9 cellular contexts compared by ENCODE assay signal in genomic region chr10:101229275-101230184, GRCh38. TPM values are rescaled to one million over a fixed set of nuclear protein-coding genes. Genes with fewer than 3 reads are reported as not detected.
DNase-seq lines count a peak whose midpoint lies in the region; ATAC-seq and TF ChIP-seq lines count a peak whose summit lies in the region.
"Had no signal": no experiment of that assay in that cellular context is flagged by ENCODE, and none has a peak within 500 bp of the region (broad histone marks: within the 10 kb centered on the region; RNA-seq: fewer than 3 reads in every experiment).

LBX1 (minus strand) TSS chr10:101229463; CDS start chr10:101228815, 648 bp downstream.

- no peak for DNase-seq in CD4-positive, CD25-positive, alpha-beta regulatory T cell
- DNase-seq in GM23338 (ENCODE audit: low spot score) (peak; percentile 43), ascending aorta (ENCODE audit: low spot score in 2 of 2) (no peak), natural killer cell (no peak), NAMALWA (ENCODE audit: low spot score) (no peak), prostate gland (ENCODE audit: low spot score) (no peak)
- no peak for DNase-seq in activated CD4-positive, CD25-positive, alpha-beta regulatory T cell treated with anti-CD3 and anti-CD28 coated beads, Interleukin-2, amount 50 U/mL, for 72 hours
- DNase-seq: cortex of kidney had no signal

- no peak for ATAC-seq in CD4-positive, CD25-positive, alpha-beta regulatory T cell (ENCODE audit: low read depth in 2 of 2)
- ATAC-seq in GM23338 (peak; percentile 1; the same call in 2 of the 3 replicates), natural killer cell (no peak), GM18867 (IDR thresholded peaks at IDR 0.05; ENCODE audit: unreplicated experiment) (no peak)

- no peaks in the 10 kb centered on the region for H3K9me2 ChIP-seq in GM23338 (ENCODE audit: insufficient read depth)

- peaks cover 0 to 12% (median 0%) of the 10 kb centered on the region in 7 donors for H3K9me3 Mint-ChIP-seq in CD4-positive, CD25-positive, alpha-beta regulatory T cell
- H3K9me3 Mint-ChIP-seq in GM23338 (peaks cover 15% of the 10 kb centered on the region), natural killer cell (no peaks in the 10 kb centered on the region)

- peaks cover 54% of the 10 kb centered on the region for H3K27me3 ChIP-seq in CD4-positive, CD25-positive, alpha-beta regulatory T cell (ENCODE audit: control insufficient read depth, insufficient read depth, low read length)
- peaks cover 100% of the 10 kb centered on the region for H3K27me3 ChIP-seq in GM23338 (ENCODE audit: insufficient read depth)
- H3K27me3 ChIP-seq in ascending aorta = peaks cover 50% of the 10 kb centered on the region
- H3K27me3 ChIP-seq in prostate gland (replicated peaks; ENCODE audit: insufficient read depth) = peaks cover 88% of the 10 kb centered on the region

- no peak within 1 kb of the TSS for H2AFZ ChIP-seq in GM23338

- no peak for TF ChIP-seq POLR2A in prostate gland (IDR thresholded peaks at IDR 0.05)

- peak within 1 kb of the TSS; percentile 41 for H3K4me3 ChIP-seq in CD4-positive, CD25-positive, alpha-beta regulatory T cell (ENCODE audit: low read depth, low read length)
- H3K4me3 ChIP-seq in GM23338 (peak within 1 kb of the TSS; percentile 36), ascending aorta (peak within 1 kb of the TSS; percentile 3 to 43), prostate gland (no peak within 1 kb of the TSS)

- no peaks in the 10 kb centered on the region for H3K36me3 Mint-ChIP-seq in CD4-positive, CD25-positive, alpha-beta regulatory T cell
- H3K36me3 Mint-ChIP-seq in GM23338 (ENCODE audit: low read depth) (no peaks in the 10 kb centered on the region), natural killer cell (no peaks in the 10 kb centered on the region)

- peaks cover 84% of the 10 kb centered on the region for H3K27me3 Mint-ChIP-seq in CD4-positive, CD25-positive, alpha-beta regulatory T cell
- H3K27me3 Mint-ChIP-seq in GM23338 (ENCODE audit: insufficient read depth, low read depth, poor library complexity) (peaks cover 96% of the 10 kb centered on the region), natural killer cell (ENCODE audit: low read depth in 2 of 2) (peaks cover 71 to 72% of the 10 kb centered on the region in 2 donors)

- H3F3A ChIP-seq in GM23338 (replicated peaks; ENCODE audit: low read depth) = peaks cover 10% of the 10 kb centered on the region; the same call in 1 of the 2 replicates

- peaks cover 6 to 41% (median 29%) of the 10 kb centered on the region in 4 donors for H3K4me1 Mint-ChIP-seq in CD4-positive, CD25-positive, alpha-beta regulatory T cell
- H3K4me1 Mint-ChIP-seq in GM23338 (peaks cover 40% of the 10 kb centered on the region), natural killer cell (peaks cover 17 to 33% of the 10 kb centered on the region in 2 donors)

- 3% methylated on average over 57 of the region's 63 CpGs for WGBS in prostate gland

- no peaks in the 10 kb centered on the region for H3K9me3 ChIP-seq in CD4-positive, CD25-positive, alpha-beta regulatory T cell (ENCODE audit: control insufficient read depth in 2 of 2, low read length in 2 of 2)
- H3K9me3 ChIP-seq in ascending aorta = no peaks in the 10 kb centered on the region
- no peaks in the 10 kb centered on the region for H3K9me3 ChIP-seq in prostate gland

- no peak for TF ChIP-seq CTCF in GM23338 (conservative IDR thresholded peaks at IDR 0.05; ENCODE audit: low read depth in 2 of 2)
- no peak for TF ChIP-seq CTCF in ascending aorta (IDR thresholded peaks at IDR 0.05)
- no peak for TF ChIP-seq CTCF in natural killer cell (IDR thresholded peaks at IDR 0.05)
- no peak for TF ChIP-seq CTCF in prostate gland (IDR thresholded peaks at IDR 0.05)

- H3K79me2 ChIP-seq in GM23338 (replicated peaks; ENCODE audit: insufficient read depth) = no peaks in the 10 kb centered on the region

- H3K36me3 ChIP-seq in CD4-positive, CD25-positive, alpha-beta regulatory T cell (ENCODE audit: control insufficient read depth, insufficient read depth, low read length) = no peaks in the 10 kb centered on the region
- H3K36me3 ChIP-seq in GM23338 (ENCODE audit: insufficient read depth) = no peaks in the 10 kb centered on the region
- H3K36me3 ChIP-seq in ascending aorta = no peaks in the 10 kb centered on the region
- no peaks in the 10 kb centered on the region for H3K36me3 ChIP-seq in prostate gland

- H3K4me1 ChIP-seq in CD4-positive, CD25-positive, alpha-beta regulatory T cell (ENCODE audit: control insufficient read depth, insufficient read depth, low read length, poor library complexity, severe bottlenecking) = peaks cover 59% of the 10 kb centered on the region
- peaks cover 32% of the 10 kb centered on the region for H3K4me1 ChIP-seq in GM23338 (ENCODE audit: insufficient read depth)
- peaks cover 11 to 40% of the 10 kb centered on the region in 2 donors for H3K4me1 ChIP-seq in ascending aorta
- H3K4me1 ChIP-seq in prostate gland (replicated peaks) = peaks cover 4% of the 10 kb centered on the region

- H3K4me3 Mint-ChIP-seq in CD4-positive, CD25-positive, alpha-beta regulatory T cell = peak within 1 kb of the TSS; percentile 64 to 93 (median 76)
- H3K4me3 Mint-ChIP-seq in GM23338 (peak within 1 kb of the TSS; percentile 54; the same call in 2 of the 3 replicates), natural killer cell (peak within 1 kb of the TSS; percentile 66)

- H3K27ac Mint-ChIP-seq in CD4-positive, CD25-positive, alpha-beta regulatory T cell = no peak within 1 kb of the TSS
- H3K27ac Mint-ChIP-seq in GM23338 (no peak within 1 kb of the TSS), natural killer cell (no peak within 1 kb of the TSS)

- H4K20me1 ChIP-seq in GM23338 (replicated peaks; ENCODE audit: insufficient read depth) = peaks cover 33% of the 10 kb centered on the region

- peak within 1 kb of the TSS; percentile 71 for H3K4me2 ChIP-seq in GM23338

- no peak within 1 kb of the TSS for H3K27ac ChIP-seq in CD4-positive, CD25-positive, alpha-beta regulatory T cell (ENCODE audit: insufficient read depth, low read length, poor library complexity, severe bottlenecking)
- H3K27ac ChIP-seq in GM23338 (ENCODE audit: low read depth) (no peak within 1 kb of the TSS), ascending aorta (no peak within 1 kb of the TSS), prostate gland (no peak within 1 kb of the TSS)

- intact Hi-C loops in ascending aorta (cut with DNase I) = no loop called here
- intact Hi-C loops in natural killer cell (cut with micrococcal nuclease) = no loop called here
- intact Hi-C loops in prostate gland (cut with DNase I) = no loop called here

TF ChIP-seq in GM23338, 12 proteins besides CTCF, POLR2A, EP300 and RAD21:
- TF ChIP-seq EZH2 (IDR thresholded peaks at IDR 0.05; ENCODE audit: low read depth, unreplicated experiment) (peak; percentile 100), EZH2phosphoT487 (IDR thresholded peaks at IDR 0.05; ENCODE audit: unreplicated experiment) (peak; percentile 74), POLR2AphosphoS5 (IDR thresholded peaks at IDR 0.05; ENCODE audit: low read depth) (no peak)
- TF ChIP-seq, protein P1, sequence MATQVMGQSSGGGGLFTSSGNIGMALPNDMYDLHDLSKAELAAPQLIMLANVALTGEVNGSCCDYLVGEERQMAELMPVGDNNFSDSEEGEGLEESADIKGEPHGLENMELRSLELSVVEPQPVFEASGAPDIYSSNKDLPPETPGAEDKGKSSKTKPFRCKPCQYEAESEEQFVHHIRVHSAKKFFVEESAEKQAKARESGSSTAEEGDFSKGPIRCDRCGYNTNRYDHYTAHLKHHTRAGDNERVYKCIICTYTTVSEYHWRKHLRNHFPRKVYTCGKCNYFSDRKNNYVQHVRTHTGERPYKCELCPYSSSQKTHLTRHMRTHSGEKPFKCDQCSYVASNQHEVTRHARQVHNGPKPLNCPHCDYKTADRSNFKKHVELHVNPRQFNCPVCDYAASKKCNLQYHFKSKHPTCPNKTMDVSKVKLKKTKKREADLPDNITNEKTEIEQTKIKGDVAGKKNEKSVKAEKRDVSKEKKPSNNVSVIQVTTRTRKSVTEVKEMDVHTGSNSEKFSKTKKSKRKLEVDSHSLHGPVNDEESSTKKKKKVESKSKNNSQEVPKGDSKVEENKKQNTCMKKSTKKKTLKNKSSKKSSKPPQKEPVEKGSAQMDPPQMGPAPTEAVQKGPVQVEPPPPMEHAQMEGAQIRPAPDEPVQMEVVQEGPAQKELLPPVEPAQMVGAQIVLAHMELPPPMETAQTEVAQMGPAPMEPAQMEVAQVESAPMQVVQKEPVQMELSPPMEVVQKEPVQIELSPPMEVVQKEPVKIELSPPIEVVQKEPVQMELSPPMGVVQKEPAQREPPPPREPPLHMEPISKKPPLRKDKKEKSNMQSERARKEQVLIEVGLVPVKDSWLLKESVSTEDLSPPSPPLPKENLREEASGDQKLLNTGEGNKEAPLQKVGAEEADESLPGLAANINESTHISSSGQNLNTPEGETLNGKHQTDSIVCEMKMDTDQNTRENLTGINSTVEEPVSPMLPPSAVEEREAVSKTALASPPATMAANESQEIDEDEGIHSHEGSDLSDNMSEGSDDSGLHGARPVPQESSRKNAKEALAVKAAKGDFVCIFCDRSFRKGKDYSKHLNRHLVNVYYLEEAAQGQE (IDR thresholded peaks at IDR 0.05; ENCODE audit: unreplicated experiment) = no peak

RNA-seq across cellular contexts. Expression of gene LBX1, which starts in this region (rescaled TPM):
- not detected for total RNA-seq in CD4-positive, CD25-positive, alpha-beta regulatory T cell
- polyA plus RNA-seq in CD4-positive, CD25-positive, alpha-beta regulatory T cell = not detected
- total RNA-seq in GM23338 (2014; rRNA removed; shearing (Covaris generic)) = not detected in 2 replicates
- polyA plus RNA-seq in GM23338 (2016; fragmentation: Nextera tagmentation; extraction: Ambion mirVana) = not detected in 2 replicates
- total RNA-seq in ascending aorta = not detected
- not detected for total RNA-seq in natural killer cell
- total RNA-seq in prostate gland = not detected

Comparison
In these comparisons a context has a peak if more than half of its experiments do, and no peak if none do; other contexts are left out.
1. Peak in DNase-seq, ATAC-seq, H3K4me3 ChIP-seq and H3K4me2 ChIP-seq in GM23338; RNA of the gene not detected or under 1 TPM.
2. H3K4me3 ChIP-seq: peak in CD4-positive, CD25-positive, alpha-beta regulatory T cell (single experiment) and ascending aorta (2 of 2); none in prostate gland (0 of 2).
3. Peak in every context shown above with its lines, with median percentiles within 50 percentile points of each other: H3K4me3 Mint-ChIP-seq.